ENCODE assay signal across 5 cellular contexts in genomic region chr3:118126751-118127150, GRCh38.
"Had no signal": no experiment of that assay in that cellular context is flagged by ENCODE, and none has a peak within 500 bp of the region (broad histone marks: within the 10 kb centered on the region; RNA-seq: fewer than 3 reads in every experiment).

No MANE protein-coding gene starts in this region.

- ATAC-seq: GM23338, K562 had no signal

- DNase-seq: H9, HCEC 1CT, IMR-90 had no signal

- H3K4me3 ChIP-seq: GM23338, K562 had no signal

- H3K4me2 ChIP-seq: GM23338 had no signal

- H2AFZ ChIP-seq: GM23338 had no signal
